9 cellular contexts compared by ENCODE assay signal in genomic region chr2:61015971-61016370, GRCh38. TPM values are rescaled to one million over a fixed set of nuclear protein-coding genes. Genes with fewer than 3 reads are reported as not detected.
DNase-seq lines count a peak whose midpoint lies in the region; ATAC-seq and TF ChIP-seq lines count a peak whose summit lies in the region.
"Had no signal": no experiment of that assay in that cellular context is flagged by ENCODE, and none has a peak within 500 bp of the region (broad histone marks: within the 10 kb centered on the region; RNA-seq: fewer than 3 reads in every experiment).

No MANE protein-coding gene starts in this region.

- H3K4me1 ChIP-seq in heart right ventricle (peaks cover 0 to 56% (median 29%) of the 10 kb centered on the region in 9 donors), ascending aorta (peaks cover 0 to 24% of the 10 kb centered on the region in 2 donors), right lobe of liver (peaks cover 0 to 27% (median 4%) of the 10 kb centered on the region in 4 donors), upper lobe of left lung (peaks cover 19 to 46% (median 38%) of the 10 kb centered on the region in 4 donors)

- peaks cover 0 to 6% (median 0%) of the 10 kb centered on the region in 9 donors for H3K36me3 ChIP-seq in heart right ventricle
- H3K36me3 ChIP-seq in ascending aorta = no peaks in the 10 kb centered on the region
- no peaks in the 10 kb centered on the region for H3K36me3 ChIP-seq in right lobe of liver
- H3K36me3 ChIP-seq in upper lobe of left lung = peaks cover 0 to 3% (median under 1%) of the 10 kb centered on the region in 4 donors

- peak overlapping the region in 6 of 10 donors; percentile 82 to 97 (median 95) for H3K4me3 ChIP-seq in heart right ventricle
- H3K4me3 ChIP-seq in ascending aorta = peak overlapping the region; percentile 78 to 87
- H3K4me3 ChIP-seq in right lobe of liver = peak overlapping the region; percentile 73 to 95 (median 83)
- peak overlapping the region in 3 of 4 donors; percentile 81 to 89 (median 81) for H3K4me3 ChIP-seq in upper lobe of left lung

- H3K27me3 ChIP-seq in heart right ventricle (no peaks in the 10 kb centered on the region), ascending aorta (no peaks in the 10 kb centered on the region), right lobe of liver (no peaks in the 10 kb centered on the region), upper lobe of left lung (no peaks in the 10 kb centered on the region)

- no peak for ATAC-seq in heart right ventricle
- ATAC-seq in left ventricle myocardium superior = no peak
- ATAC-seq in right lobe of liver = peak in 1 of 4 donors; percentile 10
- no peak for ATAC-seq in upper lobe of left lung (ENCODE audit: low FRiP score in 2 of 2)
- ATAC-seq in GM21528 (IDR thresholded peaks at IDR 0.05; ENCODE audit: low FRiP score, unreplicated experiment) = no peak

- intact Hi-C loops in heart right ventricle (cut with DNase I) (loop anchor here in 4 of 10 donors (2.0 to 5.0 kb wide), 2 partner anchors 51 to 135 kb away; partner anchors contain the start of genes SANBR (in 3 of the 4) and REL (in 1 of the 4)), left ventricle myocardium superior (cut with micrococcal nuclease) (no loop called here), ascending aorta (cut with DNase I) (loop anchor here (2.0 kb wide), 2 partner anchors 49 to 135 kb away; partner anchors contain the start of genes REL and SANBR), right lobe of liver (cut with DNase I) (no loop called here)

- TF ChIP-seq CTCF in heart right ventricle (IDR thresholded peaks at IDR 0.05) = no peak
- TF ChIP-seq CTCF in ascending aorta (IDR thresholded peaks at IDR 0.05) = no peak
- TF ChIP-seq CTCF in right lobe of liver (IDR thresholded peaks at IDR 0.05) = no peak
- no peak for TF ChIP-seq CTCF in upper lobe of left lung (IDR thresholded peaks at IDR 0.05)

- TF ChIP-seq EP300 in upper lobe of left lung (IDR thresholded peaks at IDR 0.05) = peak in 1 of 4 donors; percentile 81

- DNase-seq in heart right ventricle (no peak), left ventricle myocardium superior (no peak), ascending aorta (ENCODE audit: low spot score in 2 of 2) (no peak), right lobe of liver (no peak), upper lobe of left lung (no peak), NCI-H2081 (lab: John Stamatoyannopoulos, UW) (no peak), COLO829 (ENCODE audit: low spot score) (no peak)
- DNase-seq: DMS 273 treated with DMSO at 0.1 percent for 48 hours had no signal

- H3K9me3 ChIP-seq in heart right ventricle = no peaks in the 10 kb centered on the region
- H3K9me3 ChIP-seq in ascending aorta = no peaks in the 10 kb centered on the region
- H3K9me3 ChIP-seq in right lobe of liver = no peaks in the 10 kb centered on the region
- H3K9me3 ChIP-seq in upper lobe of left lung = no peaks in the 10 kb centered on the region

- H3K27ac ChIP-seq in heart right ventricle (peak overlapping the region in 1 of 10 donors; percentile 92), ascending aorta (no peak overlapping the region), right lobe of liver (peak overlapping the region in 2 of 3 donors; percentile 90 to 95), upper lobe of left lung (peak overlapping the region; percentile 90 to 95 (median 94))

- 53 to 61% methylated on average over 2 of the region's 2 CpGs for WGBS in heart right ventricle, 2 donors
- 11% methylated on average over 2 of the region's 2 CpGs for WGBS in right lobe of liver (ENCODE audit: insufficient coverage, low coverage, low lambda C conversion rate, missing lambda C conversion rate)
- WGBS in upper lobe of left lung, 2 donors = 30 to 39% methylated on average over 2 of the region's 2 CpGs

- TF ChIP-seq POLR2A in right lobe of liver (IDR thresholded peaks at IDR 0.05) (no peak), upper lobe of left lung (IDR thresholded peaks at IDR 0.05) (no peak)

RNA-seq across cellular contexts. Expression of gene PEX13, which starts 1.5 kb away (rescaled TPM):
- total RNA-seq in heart right ventricle (10 to 100 TPM; 21.9 to 27.8 (median 24.5) TPM), left ventricle myocardium superior (25.7 TPM), ascending aorta (12.8 TPM), right lobe of liver (10 to 100 TPM; 23.0 to 34.3 (median 26.3) TPM), upper lobe of left lung (10 to 100 TPM; 10.7 to 42.8 (median 28.6) TPM)
- polyA plus RNA-seq in heart right ventricle = 10 to 100 TPM; 11.9 to 12.4 TPM

RNA-seq across cellular contexts. Expression of gene PUS10, which starts 2.1 kb away (rescaled TPM):
- total RNA-seq in heart right ventricle (1 to 10 TPM; 3.2 to 5.5 (median 4.7) TPM), left ventricle myocardium superior (5.5 TPM), ascending aorta (1.4 TPM), right lobe of liver (10 to 100 TPM in 5 of 6 experiments, 1 to 10 TPM in 1; 8.6 to 15.3 (median 13.1) TPM), upper lobe of left lung (10 to 100 TPM in 3 of 6 donors, 1 to 10 TPM in 3; 6.1 to 28.3 (median 10.3) TPM)
- 1 to 10 TPM; 1.5 to 2.9 TPM for polyA plus RNA-seq in heart right ventricle

RNA-seq across cellular contexts. Expression of gene SANBR, which starts 49.7 kb away (rescaled TPM):
- total RNA-seq in heart right ventricle (1 to 10 TPM; 5.3 to 9.2 (median 6.6) TPM), left ventricle myocardium superior (6.4 TPM), ascending aorta (10.7 TPM), right lobe of liver (1 to 10 TPM; 1.3 to 4.4 (median 1.9) TPM), upper lobe of left lung (10 to 100 TPM in 3 of 6 donors, 1 to 10 TPM in 3; 7.3 to 40.3 (median 9.0) TPM)
- polyA plus RNA-seq in heart right ventricle = 10 to 100 TPM in 1 of 2 donors, 1 to 10 TPM in 1; 3.5 to 11.0 TPM

Comparison
In these comparisons a context has a peak if more than half of its experiments do, and no peak if none do; other contexts are left out.
1. H3K27ac ChIP-seq: peak in right lobe of liver (2 of 3) and upper lobe of left lung (4 of 4); none in ascending aorta (0 of 2).
2. Peak in every context shown above with its lines, with median percentiles within 50 percentile points of each other: H3K4me3 ChIP-seq.